In genomic region chr5:68290260-68290674, GRCh38 we compare ENCODE assay signal across 9 cellular contexts.
DNase-seq lines count a peak whose midpoint lies in the region; ATAC-seq and TF ChIP-seq lines count a peak whose summit lies in the region.
"Had no signal": no experiment of that assay in that cellular context is flagged by ENCODE, and none has a peak within 500 bp of the region (broad histone marks: within the 10 kb centered on the region; RNA-seq: fewer than 3 reads in every experiment).

No MANE protein-coding gene starts in this region.

- peaks cover 13% of the 10 kb centered on the region for H3K79me2 ChIP-seq in osteoblast (ENCODE audit: insufficient read depth, low read length)

- H3K4me1 ChIP-seq in gastroesophageal sphincter (peaks cover 29 to 80% (median 46%) of the 10 kb centered on the region in 3 donors), osteoblast (ENCODE audit: insufficient read depth, low read length) (peaks cover 46% of the 10 kb centered on the region)

- WGBS in gastroesophageal sphincter (ENCODE audit: low coverage in 1 of 2), 2 donors: 30 to 40% methylated on average over 3 to 4 of the region's 4 CpGs

- H3K36me3 ChIP-seq in gastroesophageal sphincter (peaks cover 21 to 32% of the 10 kb centered on the region in 2 donors), osteoblast (ENCODE audit: insufficient read depth, low read length) (peaks cover 20% of the 10 kb centered on the region)

- CTCF ChIA-PET in GM10248 (lab: Yijun Ruan, JAX): interaction anchor here (1.7 to 3.5 kb wide), 2 partner anchors 10 to 13 kb away, joined by 7 to 11 read pairs; no protein-coding TSS in a partner anchor

- H3K27me3 ChIP-seq in gastroesophageal sphincter: no peaks in the 10 kb centered on the region
- H3K27me3 ChIP-seq in osteoblast (ENCODE audit: insufficient read depth, low read length): no peaks in the 10 kb centered on the region
- H3K27me3 ChIP-seq: neutrophil had no signal

- H3K4me3 ChIP-seq in gastroesophageal sphincter (peak overlapping the region; percentile 19 to 54), osteoblast (ENCODE audit: insufficient read depth, low read length) (peak overlapping the region; percentile 31)

- TF ChIP-seq POLR2A in gastroesophageal sphincter (IDR thresholded peaks at IDR 0.05): no peak

- TF ChIP-seq CTCF in gastroesophageal sphincter (IDR thresholded peaks at IDR 0.05) (no peak), osteoblast (IDR thresholded peaks at IDR 0.05; ENCODE audit: extremely low read depth, low read depth, low read length) (no peak), GM10248 (IDR thresholded peaks at IDR 0.05; ENCODE audit: control extremely low read depth, extremely low read depth, low read depth, missing control alignments) (no peak)

- POLR2A ChIA-PET in GM10248 (lab: Yijun Ruan, JAX): no interaction called here

- H3K27ac ChIP-seq in gastroesophageal sphincter: peak overlapping the region; percentile 55 to 86 (median 72)
- H3K27ac ChIP-seq in osteoblast (ENCODE audit: low read depth, low read length): no peak overlapping the region
- H3K27ac ChIP-seq: neutrophil had no signal

- no peak overlapping the region for H2AFZ ChIP-seq in osteoblast (ENCODE audit: low read length)

- TF ChIP-seq EP300 in gastroesophageal sphincter (IDR thresholded peaks at IDR 0.05): no peak

- H3K9me3 ChIP-seq in gastroesophageal sphincter: no peaks in the 10 kb centered on the region
- no peaks in the 10 kb centered on the region for H3K9me3 ChIP-seq in osteoblast (ENCODE audit: low read depth, low read length)
- H3K9me3 ChIP-seq: neutrophil had no signal

- no peaks in the 10 kb centered on the region for H4K20me1 ChIP-seq in osteoblast (ENCODE audit: insufficient read depth, low read length)

- DNase-seq in Ammon's horn (ENCODE audit: low spot score) (peak; percentile 77), SW480 (ENCODE audit: low spot score) (peak; percentile 18), osteoblast (ENCODE audit: insufficient read length, low spot score, missing footprints) (peak; percentile 66), GM10248 (ENCODE audit: extremely low spot score) (no peak), SW 1271 (lab: John Stamatoyannopoulos, UW) (no peak), NCI-H2196 treated with DMSO at 0.1 percent for 48 hours (lab: John Stamatoyannopoulos, UW; ENCODE audit: unreplicated experiment) (no peak)

- H3K4me2 ChIP-seq in osteoblast (ENCODE audit: insufficient read depth, low read length): peak overlapping the region; percentile 89

- ATAC-seq in gastroesophageal sphincter: no peak
- no peak for ATAC-seq in GM19324 (IDR thresholded peaks at IDR 0.05; ENCODE audit: low FRiP score, unreplicated experiment)

Comparison
In these comparisons a context has a peak if more than half of its experiments do, and no peak if none do; other contexts are left out.
1. DNase-seq: peak in Ammon's horn (single experiment), SW480 (single experiment) and osteoblast (single experiment); none in GM10248 (single experiment), SW 1271 (0 of 2) and NCI-H2196 treated with DMSO at 0.1 percent for 48 hours (single experiment).